In genomic region chr9:98796364-98797101, GRCh38 we compare ENCODE assay signal across 8 cellular contexts. TPM values are rescaled to one million over a fixed set of nuclear protein-coding genes. Genes with fewer than 3 reads are reported as not detected.
DNase-seq lines count a peak whose midpoint lies in the region; ATAC-seq and TF ChIP-seq lines count a peak whose summit lies in the region.

ANKS6 (minus strand) TSS chr9:98796555; CDS start chr9:98796491, 64 bp downstream.

- peak; percentile 82 for DNase-seq in CD1c-positive myeloid dendritic cell (ENCODE audit: extremely low spot score)
- DNase-seq in PC-9 = peak in 1 of 2 experiments; percentile 87
- peak; percentile 81 for DNase-seq in activated T-helper 1 cell treated with anti-CD3 and anti-CD28 coated beads, Interleukin-12 subunit alpha, Interleukin-12 subunit beta, Interleukin-2, Interleukin-4 antibody, amounts not matched to agents 30 ng/mL and 10 ng/mL and 1 ng/mL, durations not matched to agents 14 hours and 24 hours and 36 hours (ENCODE audit: low spot score)
- DNase-seq in fibroblast of mammary gland (ENCODE audit: low read depth) = peak; percentile 65
- peak; percentile 69 to 93 (median 84) for DNase-seq in naive thymus-derived CD8-positive, alpha-beta T cell
- DNase-seq in stimulated activated naive B cell treated with anti-CD40 and anti-IgM and Interleukin-4, amounts not matched to agents 10 μg/mL and 1 μg/mL and 100 μg/mL, for 72 hours = peak; percentile 73

- intact Hi-C loops in PC-9 (cut with micrococcal nuclease; ENCODE audit: unreplicated experiment) = loop anchor here (10.0 kb wide), 4 partner anchors 222 to 722 kb away; no protein-coding TSS in a partner anchor
- intact Hi-C loops in activated T-helper 1 cell treated with anti-CD3 and anti-CD28 coated beads, Interleukin-12 subunit alpha, Interleukin-12 subunit beta, Interleukin-2, Interleukin-4 antibody, amounts not matched to agents 30 ng/mL and 10 ng/mL and 1 ng/mL, durations not matched to agents 14 hours and 24 hours and 36 hours (cut with micrococcal nuclease) = loop anchor here (1.0 kb wide), 1 partner anchor 11 kb away; the partner anchor contains the start of gene GALNT12

- peaks cover 16% of the 10 kb centered on the region for H3K9me3 Mint-ChIP-seq in activated T-helper 1 cell treated with anti-CD3 and anti-CD28 coated beads, Interleukin-12 subunit alpha, Interleukin-12 subunit beta, Interleukin-2, Interleukin-4 antibody, amounts not matched to agents 30 ng/mL and 10 ng/mL and 1 ng/mL, durations not matched to agents 14 hours and 24 hours and 36 hours
- H3K9me3 Mint-ChIP-seq in naive thymus-derived CD8-positive, alpha-beta T cell = peaks cover 0 to 13% (median 3%) of the 10 kb centered on the region in 9 donors
- H3K9me3 Mint-ChIP-seq in stimulated activated naive B cell treated with anti-CD40 and anti-IgM and Interleukin-4, amounts not matched to agents 10 μg/mL and 1 μg/mL and 100 μg/mL, for 72 hours = peaks cover 0 to 5% of the 10 kb centered on the region in 2 donors

- peaks cover 4% of the 10 kb centered on the region for H3K36me3 Mint-ChIP-seq in activated T-helper 1 cell treated with anti-CD3 and anti-CD28 coated beads, Interleukin-12 subunit alpha, Interleukin-12 subunit beta, Interleukin-2, Interleukin-4 antibody, amounts not matched to agents 30 ng/mL and 10 ng/mL and 1 ng/mL, durations not matched to agents 14 hours and 24 hours and 36 hours (ENCODE audit: low read depth)
- H3K36me3 Mint-ChIP-seq in naive thymus-derived CD8-positive, alpha-beta T cell = peaks cover 0 to 10% (median 8%) of the 10 kb centered on the region in 3 donors
- H3K36me3 Mint-ChIP-seq in stimulated activated naive B cell treated with anti-CD40 and anti-IgM and Interleukin-4, amounts not matched to agents 10 μg/mL and 1 μg/mL and 100 μg/mL, for 72 hours = no peaks in the 10 kb centered on the region

- H3K4me1 Mint-ChIP-seq in activated T-helper 1 cell treated with anti-CD3 and anti-CD28 coated beads, Interleukin-12 subunit alpha, Interleukin-12 subunit beta, Interleukin-2, Interleukin-4 antibody, amounts not matched to agents 30 ng/mL and 10 ng/mL and 1 ng/mL, durations not matched to agents 14 hours and 24 hours and 36 hours (ENCODE audit: low read depth) = peaks cover 16% of the 10 kb centered on the region
- peaks cover 25 to 39% (median 35%) of the 10 kb centered on the region in 4 donors for H3K4me1 Mint-ChIP-seq in naive thymus-derived CD8-positive, alpha-beta T cell
- peaks cover 14 to 34% of the 10 kb centered on the region in 2 donors for H3K4me1 Mint-ChIP-seq in stimulated activated naive B cell treated with anti-CD40 and anti-IgM and Interleukin-4, amounts not matched to agents 10 μg/mL and 1 μg/mL and 100 μg/mL, for 72 hours

- peak within 1 kb of the TSS; percentile 90 for H3K4me2 ChIP-seq in PC-9

- TF ChIP-seq CTCF in PC-9 (conservative IDR thresholded peaks at IDR 0.05) (peak; percentile 49; the same call in 1 of the 2 replicates), fibroblast of mammary gland (conservative IDR thresholded peaks at IDR 0.05; ENCODE audit: control insufficient read depth, insufficient read depth, low read depth, low read length) (no peak)

- no peaks in the 10 kb centered on the region for H3K27me3 ChIP-seq in PC-9 (ENCODE audit: insufficient read depth, low read depth)

- BruUV-seq in PC-9 (replicated peaks; lab: Mats Ljungman, UMichigan) = no TSS peak

- peak within 1 kb of the TSS; percentile 84 for H3K4me3 Mint-ChIP-seq in activated T-helper 1 cell treated with anti-CD3 and anti-CD28 coated beads, Interleukin-12 subunit alpha, Interleukin-12 subunit beta, Interleukin-2, Interleukin-4 antibody, amounts not matched to agents 30 ng/mL and 10 ng/mL and 1 ng/mL, durations not matched to agents 14 hours and 24 hours and 36 hours
- H3K4me3 Mint-ChIP-seq in naive thymus-derived CD8-positive, alpha-beta T cell = peak within 1 kb of the TSS; percentile 84 to 97 (median 89)
- H3K4me3 Mint-ChIP-seq in stimulated activated naive B cell treated with anti-CD40 and anti-IgM and Interleukin-4, amounts not matched to agents 10 μg/mL and 1 μg/mL and 100 μg/mL, for 72 hours = peak within 1 kb of the TSS; percentile 91 to 97

- H3K4me1 ChIP-seq in PC-9 (replicated peaks; ENCODE audit: insufficient read depth) = peaks cover 44% of the 10 kb centered on the region

- CTCF ChIA-PET in PC-9 (lab: Charles Lee) = no interaction called here

- ATAC-seq in GM19328 (IDR thresholded peaks at IDR 0.05; ENCODE audit: unreplicated experiment) (peak; percentile 89), HG03469 (IDR thresholded peaks at IDR 0.05; ENCODE audit: unreplicated experiment) (peak; percentile 89)
- peak; percentile 88 to 90 for ATAC-seq in naive thymus-derived CD8-positive, alpha-beta T cell
- ATAC-seq in stimulated activated naive B cell treated with anti-CD40 and anti-IgM and Interleukin-4, amounts not matched to agents 10 μg/mL and 1 μg/mL and 100 μg/mL, for 72 hours (replicated peaks) = peak; percentile 92 to 95

- H3K27me3 Mint-ChIP-seq in activated T-helper 1 cell treated with anti-CD3 and anti-CD28 coated beads, Interleukin-12 subunit alpha, Interleukin-12 subunit beta, Interleukin-2, Interleukin-4 antibody, amounts not matched to agents 30 ng/mL and 10 ng/mL and 1 ng/mL, durations not matched to agents 14 hours and 24 hours and 36 hours (ENCODE audit: insufficient read depth) = peaks cover 20% of the 10 kb centered on the region
- H3K27me3 Mint-ChIP-seq in naive thymus-derived CD8-positive, alpha-beta T cell = no peaks in the 10 kb centered on the region
- H3K27me3 Mint-ChIP-seq in stimulated activated naive B cell treated with anti-CD40 and anti-IgM and Interleukin-4, amounts not matched to agents 10 μg/mL and 1 μg/mL and 100 μg/mL, for 72 hours = no peaks in the 10 kb centered on the region

- H2AFZ ChIP-seq in PC-9 = peak within 1 kb of the TSS; percentile 94

- no peaks in the 10 kb centered on the region for H3K9me2 ChIP-seq in PC-9 (ENCODE audit: insufficient read depth)

- H3K4me3 ChIP-seq in PC-9 (peak within 1 kb of the TSS; percentile 64), fibroblast of mammary gland (ENCODE audit: control insufficient read depth, low read depth, low read length) (peak within 1 kb of the TSS; percentile 60)

- H3K79me2 ChIP-seq in PC-9 (ENCODE audit: low read depth) = peaks cover 43% of the 10 kb centered on the region

- no peaks in the 10 kb centered on the region for H3K36me3 ChIP-seq in PC-9 (ENCODE audit: low read depth)

- H3K9me3 ChIP-seq in PC-9 (ENCODE audit: insufficient read depth, low read depth) = no peaks in the 10 kb centered on the region

- H3K27ac ChIP-seq in PC-9 = no peak within 1 kb of the TSS

- POLR2A ChIA-PET in PC-9 (lab: Charles Lee; ENCODE audit: unreplicated experiment) = no interaction called here
- POLR2A ChIA-PET in naive thymus-derived CD8-positive, alpha-beta T cell (lab: Charles Lee) = interaction anchor here (3.4 kb wide), 1 partner anchor 11 kb away, joined by 19 read pairs; the partner anchor contains the start of gene GALNT12

- H3K27ac Mint-ChIP-seq in activated T-helper 1 cell treated with anti-CD3 and anti-CD28 coated beads, Interleukin-12 subunit alpha, Interleukin-12 subunit beta, Interleukin-2, Interleukin-4 antibody, amounts not matched to agents 30 ng/mL and 10 ng/mL and 1 ng/mL, durations not matched to agents 14 hours and 24 hours and 36 hours = peak within 1 kb of the TSS; percentile 64
- peak within 1 kb of the TSS; percentile 69 to 96 (median 88) for H3K27ac Mint-ChIP-seq in naive thymus-derived CD8-positive, alpha-beta T cell
- H3K27ac Mint-ChIP-seq in stimulated activated naive B cell treated with anti-CD40 and anti-IgM and Interleukin-4, amounts not matched to agents 10 μg/mL and 1 μg/mL and 100 μg/mL, for 72 hours = peak within 1 kb of the TSS; percentile 91

- no peaks in the 10 kb centered on the region for H4K20me1 ChIP-seq in PC-9 (ENCODE audit: insufficient read depth)

- H3F3A ChIP-seq in PC-9 (ENCODE audit: insufficient read depth, low read depth) = peaks cover 21% of the 10 kb centered on the region; the same call in 1 of the 2 replicates

RNA-seq across cellular contexts. Expression of gene ANKS6, which starts in this region (rescaled TPM):
- 74.7 and 87.7 TPM in 2 replicates for total RNA-seq in PC-9 (2021)
- 10.6 and 11.1 TPM in 2 replicates for total RNA-seq in activated T-helper 1 cell treated with anti-CD3 and anti-CD28 coated beads, Interleukin-12 subunit alpha, Interleukin-12 subunit beta, Interleukin-2, Interleukin-4 antibody, amounts not matched to agents 30 ng/mL and 10 ng/mL and 1 ng/mL, durations not matched to agents 14 hours and 24 hours and 36 hours
- 10 to 100 TPM; 14.6 to 18.1 TPM for total RNA-seq in naive thymus-derived CD8-positive, alpha-beta T cell
- polyA plus RNA-seq in naive thymus-derived CD8-positive, alpha-beta T cell = 10 to 100 TPM in 1 of 3 donors, 1 to 10 TPM in 2; 6.3 to 12.7 (median 6.4) TPM
